ENCODE assay signal across 9 cellular contexts in the genomic region with DNA sequence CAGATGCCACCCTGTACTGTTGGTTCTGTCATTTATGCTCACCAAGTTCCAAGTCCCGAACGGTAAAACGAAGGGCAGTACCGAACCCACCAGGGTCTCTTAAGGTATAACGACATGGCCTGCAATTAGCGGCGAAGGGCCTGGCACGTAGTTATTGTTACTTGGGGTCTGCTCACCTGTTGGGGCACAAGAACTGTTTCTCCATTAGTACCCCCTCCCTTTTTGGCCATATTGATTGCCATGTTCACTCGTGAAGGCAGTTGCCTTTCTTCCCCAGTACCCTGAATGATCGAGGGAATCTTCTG. TPM values are rescaled to one million over a fixed set of nuclear protein-coding genes. Genes with fewer than 3 reads are reported as not detected.
DNase-seq lines count a peak whose midpoint lies in the region; ATAC-seq and TF ChIP-seq lines count a peak whose summit lies in the region.
"Had no signal": no experiment of that assay in that cellular context is flagged by ENCODE, and none has a peak within 500 bp of the region (broad histone marks: within the 10 kb centered on the region; RNA-seq: fewer than 3 reads in every experiment).

No MANE protein-coding gene starts in this region.

- H3K27me3 ChIP-seq in RWPE2 (ENCODE audit: insufficient read depth, poor library complexity, severe bottlenecking) (peaks cover 10% of the 10 kb centered on the region), hepatocyte (no peaks in the 10 kb centered on the region), rectal smooth muscle tissue (ENCODE audit: control insufficient read depth, insufficient read depth, low read length) (no peaks in the 10 kb centered on the region)

- peaks cover 3% of the 10 kb centered on the region for H3K79me2 ChIP-seq in hepatocyte

- H2AFZ ChIP-seq in hepatocyte, result peak overlapping the region; percentile 67

- TF ChIP-seq CTCF in GM12875 (IDR thresholded peaks at IDR 0.05; ENCODE audit: borderline replicate concordance, insufficient read depth, low read depth, low read length), result no peak
- no peak for TF ChIP-seq CTCF in RWPE2 (IDR thresholded peaks at IDR 0.05; ENCODE audit: poor library complexity, severe bottlenecking)
- TF ChIP-seq CTCF in hepatocyte (IDR thresholded peaks at IDR 0.05; ENCODE audit: poor library complexity), result no peak

- H3K4me1 ChIP-seq in RWPE2 (ENCODE audit: insufficient read depth, poor library complexity, severe bottlenecking) (no peaks in the 10 kb centered on the region), hepatocyte (ENCODE audit: insufficient read depth) (peaks cover 32% of the 10 kb centered on the region), rectal smooth muscle tissue (ENCODE audit: control insufficient read depth, insufficient read depth, low read length) (no peaks in the 10 kb centered on the region)

- no peaks in the 10 kb centered on the region for H4K20me1 ChIP-seq in hepatocyte (ENCODE audit: insufficient read depth, poor library complexity, severe bottlenecking)

- 78% methylated on average over 10 of the region's 10 CpGs for WGBS in hepatocyte (ENCODE audit: low lambda C conversion rate, missing lambda C conversion rate)

- H3K27ac ChIP-seq in RWPE2 (ENCODE audit: poor library complexity, severe bottlenecking), result no peak overlapping the region
- no peak overlapping the region for H3K27ac ChIP-seq in hepatocyte
- no peak overlapping the region for H3K27ac ChIP-seq in rectal smooth muscle tissue (ENCODE audit: low read depth, low read length)

- H3K9ac ChIP-seq in rectal smooth muscle tissue (ENCODE audit: low read length), result no peak overlapping the region

- H3K9me3 ChIP-seq in RWPE2 (ENCODE audit: severe bottlenecking) (no peaks in the 10 kb centered on the region), hepatocyte (ENCODE audit: low read depth) (no peaks in the 10 kb centered on the region)

- H3K36me3 ChIP-seq in RWPE2 (ENCODE audit: low read depth) (no peaks in the 10 kb centered on the region), hepatocyte (replicated peaks; ENCODE audit: insufficient read depth, low read depth) (no peaks in the 10 kb centered on the region), rectal smooth muscle tissue (ENCODE audit: control insufficient read depth, insufficient read depth, low read length) (no peaks in the 10 kb centered on the region)

- H3K4me3 ChIP-seq in GM12875 (ENCODE audit: low read depth, low read length) (peak overlapping the region; percentile 66), RWPE2 (ENCODE audit: severe bottlenecking) (peak overlapping the region; percentile 46), hepatocyte (peak overlapping the region; percentile 45), rectal smooth muscle tissue (ENCODE audit: low read length) (peak overlapping the region; percentile 65)

- no peaks in the 10 kb centered on the region for H3K9me2 ChIP-seq in hepatocyte (replicated peaks; ENCODE audit: insufficient read depth)

- peak overlapping the region; percentile 92 for H3K4me2 ChIP-seq in hepatocyte

- ATAC-seq in RWPE2 (ENCODE audit: low read depth), result no peak
- no peak for ATAC-seq in GM19351 (IDR thresholded peaks at IDR 0.05; ENCODE audit: unreplicated experiment)

- DNase-seq in RWPE2 (ENCODE audit: low spot score) (no peak), hepatocyte (ENCODE audit: low spot score) (no peak), pons (ENCODE audit: low spot score) (no peak), Kasumi-1 (lab: John Stamatoyannopoulos, UW) (no peak)
- no peak for DNase-seq in effector CD8-positive, alpha-beta T cell (lab: John Stamatoyannopoulos, UW)
- DNase-seq: activated CD8-positive, alpha-beta memory T cell treated with anti-CD3 and anti-CD28 coated beads for 24 hours had no signal

RNA-seq across cellular contexts. Expression of a gene that starts 0.4 kb away (rescaled TPM):
- 17.4 and 19.5 TPM in 2 replicates for total RNA-seq in hepatocyte
- polyA plus RNA-seq in hepatocyte, result 12.8 and 14.1 TPM in 2 replicates

RNA-seq across cellular contexts. Expression of a gene that starts 0.6 kb away (rescaled TPM):
- total RNA-seq in hepatocyte, result 30.1 and 62.6 TPM in 2 replicates
- 29.1 and 31.1 TPM in 2 replicates for polyA plus RNA-seq in hepatocyte

RNA-seq across cellular contexts. Expression of a gene that starts 35.1 kb away (rescaled TPM):
- 27.2 and 29.1 TPM in 2 replicates for total RNA-seq in hepatocyte
- 17.2 and 19.6 TPM in 2 replicates for polyA plus RNA-seq in hepatocyte

RNA-seq across cellular contexts. Expression of a gene that starts 44.9 kb away (rescaled TPM):
- total RNA-seq in hepatocyte, result 59.7 and 62.2 TPM in 2 replicates
- 155 and 163 TPM in 2 replicates for polyA plus RNA-seq in hepatocyte
